Comparison of ENCODE assay signal across 8 cellular contexts in genomic region chr1:32818804-32819541, GRCh38. TPM values are rescaled to one million over a fixed set of nuclear protein-coding genes. Genes with fewer than 3 reads are reported as not detected.
A peak's percentile ranks its signal among the peaks of the same experiment; 100 is the strongest.
DNase-seq lines count a peak whose midpoint lies in the region; ATAC-seq, FAIRE-seq and TF ChIP-seq lines count a peak whose summit lies in the region.

No MANE protein-coding gene starts in this region.

- H3K4me2 ChIP-seq in H9 (ENCODE audit: insufficient read depth, insufficient read length, low read length) (peak overlapping the region; percentile 64), OCI-LY3 (ENCODE audit: low read length) (peak overlapping the region; percentile 98)

- no peak overlapping the region for H4K5ac ChIP-seq in H9 (ENCODE audit: insufficient read length, low read depth, low read length)

- FAIRE-seq in pancreas (lab: Jason Lieb, UNC), result no peak

- peaks cover 2% of the 10 kb centered on the region for H3K79me1 ChIP-seq in H9 (ENCODE audit: insufficient read depth, low read depth, low read length, poor library complexity, severe bottlenecking)

- no peak overlapping the region for H4K8ac ChIP-seq in H9 (replicated peaks; ENCODE audit: insufficient read length, low read depth, low read length)

- H3K36me3 Mint-ChIP-seq in H9 (ENCODE audit: insufficient read depth in 1 of 3, low read depth in 3 of 3), result peaks cover 18 to 31% (median 25%) of the 10 kb centered on the region in 3 experiments; a peak in 6 of 7 replicates

- H3K27me3 ChIP-seq in H9 (ENCODE audit: insufficient read depth, low read length) (no peaks in the 10 kb centered on the region), OCI-LY3 (ENCODE audit: low read depth, low read length) (no peaks in the 10 kb centered on the region), pancreas (no peaks in the 10 kb centered on the region)
- no peaks in the 10 kb centered on the region for H3K27me3 ChIP-seq in effector memory CD4-positive, alpha-beta T cell (replicated peaks; ENCODE audit: control insufficient read depth, insufficient read depth, low read length, poor library complexity, severe bottlenecking)

- no peak overlapping the region for H2AK5ac ChIP-seq in H9 (ENCODE audit: insufficient read length, low read length)

- no peak overlapping the region for H2BK120ac ChIP-seq in H9 (ENCODE audit: low read depth, low read length, poor library complexity, severe bottlenecking)

- H3K27ac ChIP-seq in H9 (ENCODE audit: insufficient read length, low read depth, low read length), result peak overlapping the region; percentile 48
- H3K27ac ChIP-seq in OCI-LY3 (ENCODE audit: low read length), result peak overlapping the region; percentile 95
- H3K27ac ChIP-seq in effector memory CD4-positive, alpha-beta T cell (ENCODE audit: insufficient read depth, low read length, poor library complexity, severe bottlenecking), result peak overlapping the region; percentile 83
- H3K27ac ChIP-seq in pancreas, result peak overlapping the region; percentile 76 to 89 (median 88)

- H2AFZ ChIP-seq in H9 (ENCODE audit: low read length) (no peak overlapping the region), OCI-LY3 (ENCODE audit: low read depth, low read length) (no peak overlapping the region)

- H2BK5ac ChIP-seq in H9 (ENCODE audit: insufficient read length, low read length), result no peak overlapping the region

- ATAC-seq in pancreas, result no peak

- peaks cover 21 to 34% of the 10 kb centered on the region in 2 experiments for H3K4me1 Mint-ChIP-seq in H9

- peak overlapping the region; percentile 87 to 94 for H3K4me3 Mint-ChIP-seq in H9

- H3K27me3 Mint-ChIP-seq in H9 (ENCODE audit: low read depth), result no peaks in the 10 kb centered on the region

- peak overlapping the region; percentile 90 to 98 (median 94); a peak in 6 of 7 replicates for H3K27ac Mint-ChIP-seq in H9

- H3K23me2 ChIP-seq in H9 (ENCODE audit: insufficient read length, low read depth, low read length, poor library complexity, severe bottlenecking), result peaks cover 8% of the 10 kb centered on the region

- H3K9ac ChIP-seq in H9 (ENCODE audit: extremely low read depth, insufficient read length, low read length), result peak overlapping the region; percentile 87
- peak overlapping the region; percentile 94 for H3K9ac ChIP-seq in OCI-LY3 (ENCODE audit: low read length)

- H2BK20ac ChIP-seq in H9 (ENCODE audit: low read depth, low read length, poor library complexity, severe bottlenecking), result no peak overlapping the region

- H3K4me3 ChIP-seq in OCI-LY3 (ENCODE audit: low read length), result peak overlapping the region; percentile 97
- H3K4me3 ChIP-seq in effector memory CD4-positive, alpha-beta T cell (ENCODE audit: insufficient read depth, low read depth, low read length, poor library complexity, severe bottlenecking), result peak overlapping the region; percentile 93
- H3K4me3 ChIP-seq in pancreas, result peak overlapping the region in 3 of 4 donors; percentile 65 to 96 (median 84)

- H3K56ac ChIP-seq in H9 (ENCODE audit: insufficient read length, low read depth, low read length), result no peak overlapping the region

- H3K4ac ChIP-seq in H9 (ENCODE audit: low read depth, low read length), result no peak overlapping the region

- no peak for TF ChIP-seq CTCF in H9 (conservative IDR thresholded peaks at IDR 0.05)
- no peak for TF ChIP-seq CTCF in OCI-LY3 (IDR thresholded peaks at IDR 0.05; ENCODE audit: low read depth, low read length)
- TF ChIP-seq CTCF in pancreas (IDR thresholded peaks at IDR 0.05), result no peak

- H3K4me1 ChIP-seq in H9 (ENCODE audit: insufficient read depth, low read length) (0 out of 2 replicates have a peak, but pooled peaks cover 2% of the 10 kb centered on the region), OCI-LY3 (ENCODE audit: low read length) (peaks cover 24% of the 10 kb centered on the region), pancreas (peaks cover 9 to 25% (median 15%) of the 10 kb centered on the region in 3 donors)
- peaks cover 25% of the 10 kb centered on the region for H3K4me1 ChIP-seq in effector memory CD4-positive, alpha-beta T cell (ENCODE audit: control insufficient read depth, insufficient read depth, low read length, poor library complexity, severe bottlenecking)

- no peaks in the 10 kb centered on the region for H4K20me1 ChIP-seq in H9 (ENCODE audit: control insufficient read depth, insufficient read depth, insufficient read length)
- peaks cover 21% of the 10 kb centered on the region for H4K20me1 ChIP-seq in OCI-LY3 (ENCODE audit: insufficient read depth, low read length)

- H2BK15ac ChIP-seq in H9 (ENCODE audit: low read depth, low read length), result no peak overlapping the region

- peaks cover 0 to 2% of the 10 kb centered on the region in 2 experiments; a peak in 1 of 5 replicates for H3K9me3 Mint-ChIP-seq in H9

- H3K79me2 ChIP-seq in H9 (ENCODE audit: insufficient read depth, low read length) (peaks cover 30% of the 10 kb centered on the region; the same call in 1 of the 2 replicates), OCI-LY3 (ENCODE audit: low read length) (peaks cover 90% of the 10 kb centered on the region)

- H4K91ac ChIP-seq in H9 (ENCODE audit: insufficient read length, low read depth, low read length), result no peak overlapping the region

- DNase-seq in NCI-H1417 (lab: John Stamatoyannopoulos, UW) (peak in 2 of 3 experiments; percentile 39 to 69), NCI-H1417 treated with DMSO at 0.1 percent for 48 hours (lab: John Stamatoyannopoulos, UW) (no peak), H9 (no peak), pancreas (no peak)
- no peak for DNase-seq in effector memory CD4-positive, alpha-beta T cell
- no peak for DNase-seq in activated effector memory CD4-positive, alpha-beta T cell treated with Interleukin-2 at 50 U/mL for 16 hours
- DNase-seq in stimulated activated CD4-positive, alpha-beta T cell treated with anti-CD3 and anti-CD28 coated beads, Interleukin-15, amount 100 ng/mL, for 24 hours, result no peak

- H3K36me3 ChIP-seq in OCI-LY3 (replicated peaks; ENCODE audit: low read depth, low read length) (peaks cover 21% of the 10 kb centered on the region), pancreas (no peaks in the 10 kb centered on the region)
- H3K36me3 ChIP-seq in effector memory CD4-positive, alpha-beta T cell (ENCODE audit: control insufficient read depth, insufficient read depth, low read length), result no peaks in the 10 kb centered on the region

- no peak overlapping the region for H3K14ac ChIP-seq in H9 (ENCODE audit: insufficient read depth, low read length)

- no CpG with 5 or more reads among the region's 11 CpGs for WGBS in H9 (ENCODE audit: extremely low coverage, insufficient read length, low lambda C conversion rate)
- WGBS in pancreas, 2 donors, result 68% methylated on average over 11 of the region's 11 CpGs

- no peaks in the 10 kb centered on the region for H3K9me3 ChIP-seq in H9 (ENCODE audit: control insufficient read depth, low read depth, low read length)
- H3K9me3 ChIP-seq in OCI-LY3 (ENCODE audit: insufficient read depth, low read length), result no peaks in the 10 kb centered on the region
- H3K9me3 ChIP-seq in effector memory CD4-positive, alpha-beta T cell (ENCODE audit: control insufficient read depth, low read length), result no peaks in the 10 kb centered on the region
- no peaks in the 10 kb centered on the region for H3K9me3 ChIP-seq in pancreas

- intact Hi-C loops in pancreas (cut with DNase I), result no loop called here

- no peak overlapping the region for H3K18ac ChIP-seq in H9 (ENCODE audit: insufficient read length, low read depth, low read length)

- H3K23ac ChIP-seq in H9 (ENCODE audit: insufficient read length, low read depth, low read length), result no peak overlapping the region

- no peak overlapping the region for H3T11ph ChIP-seq in H9 (ENCODE audit: low read length)

- no peak overlapping the region for H2BK12ac ChIP-seq in H9 (ENCODE audit: insufficient read length, low read depth, low read length)

RNA-seq across cellular contexts. Expression of gene S100PBP, which starts 1.5 kb away (rescaled TPM):
- 50.1 and 51.4 TPM in 2 replicates for total RNA-seq in H9 (2021)
- 10 to 100 TPM in 3 of 6 donors, 1 to 10 TPM in 3; 7.6 to 20.2 (median 10.3) TPM for total RNA-seq in pancreas
- 10 to 100 TPM; 12.4 to 13.5 TPM for polyA plus RNA-seq in pancreas

RNA-seq across cellular contexts. Expression of gene YARS1, which starts 1.8 kb away (rescaled TPM):
- total RNA-seq in H9 (2021) (185 and 194 TPM in 2 replicates), pancreas (100 to 1,000 TPM in 1 of 6 donors, 10 to 100 TPM in 5; 32.9 to 135 (median 38.3) TPM)
- 10 to 100 TPM; 25.1 to 30.4 TPM for polyA plus RNA-seq in pancreas

RNA-seq across cellular contexts. Expression of gene FNDC5, which starts 51.7 kb away (rescaled TPM):
- total RNA-seq in H9 (2021) (4.5 and 5.9 TPM in 2 replicates), pancreas (under 1 TPM; 0.28 to 0.89 (median 0.59) TPM)
- 1 to 10 TPM; 1.8 to 3.1 TPM for polyA plus RNA-seq in pancreas

Comparison
In these comparisons a context has a peak if more than half of its experiments do, and no peak if none do; other contexts are left out.
1. DNase-seq: peak in NCI-H1417 (2 of 3); none in NCI-H1417 treated with DMSO at 0.1 percent for 48 hours (single experiment), H9 (single experiment), effector memory CD4-positive, alpha-beta T cell (0 of 3), pancreas (0 of 6), activated effector memory CD4-positive, alpha-beta T cell treated with Interleukin-2 at 50 U/mL for 16 hours (single experiment) and stimulated activated CD4-positive, alpha-beta T cell treated with anti-CD3 and anti-CD28 coated beads, Interleukin-15, amount 100 ng/mL, for 24 hours (single experiment).
2. Peak in every context shown above with its lines, with median percentiles within 50 percentile points of each other: H3K27ac ChIP-seq and H3K4me3 ChIP-seq.